ENCODE assay signal across 11 cellular contexts in the genomic region with DNA sequence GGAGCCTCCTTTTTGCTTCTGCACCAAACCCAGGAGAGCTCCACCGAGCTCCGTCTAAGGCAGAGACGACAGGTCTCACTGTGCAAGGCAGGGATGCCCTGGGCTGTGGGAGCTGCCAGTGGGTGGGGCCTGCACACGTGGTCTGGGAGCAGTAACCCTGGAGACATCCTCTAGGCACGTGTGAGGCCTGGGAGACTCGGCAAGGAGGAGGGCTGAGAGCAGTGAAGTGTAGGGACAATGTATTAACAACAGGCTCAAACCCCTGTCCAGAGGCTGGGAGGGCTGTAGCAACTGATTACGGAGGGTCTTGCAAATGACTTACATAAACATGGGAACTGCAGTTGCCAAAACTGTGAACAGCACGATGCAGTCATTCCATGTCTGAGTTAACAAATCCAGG. TPM values are rescaled to one million over a fixed set of nuclear protein-coding genes. Genes with fewer than 3 reads are reported as not detected.
DNase-seq lines count a peak whose midpoint lies in the region; ATAC-seq and TF ChIP-seq lines count a peak whose summit lies in the region.
"Had no signal": no experiment of that assay in that cellular context is flagged by ENCODE, and none has a peak within 500 bp of the region (broad histone marks: within the 10 kb centered on the region; RNA-seq: fewer than 3 reads in every experiment).

No MANE protein-coding gene starts in this region.

- H3K4me3 ChIP-seq in suprapubic skin = no peak overlapping the region

- peak overlapping the region in 3 of 5 experiments; percentile 4 to 67 (median 54) for H3K27ac Mint-ChIP-seq in brain

- H3K9me3 ChIP-seq in suprapubic skin = no peaks in the 10 kb centered on the region

- H3K4me1 Mint-ChIP-seq in brain = peaks cover 49% of the 10 kb centered on the region

- no peaks in the 10 kb centered on the region for H3K27me3 Mint-ChIP-seq in brain

- DNase-seq in DMS 273 (lab: John Stamatoyannopoulos, UW; ENCODE audit: unreplicated experiment) (peak; percentile 40), DMS 273 treated with DMSO at 0.1 percent for 48 hours (lab: John Stamatoyannopoulos, UW) (no peak), left colon (peak; percentile 54 to 68), suprapubic skin (ENCODE audit: low spot score in 2 of 2) (peak; percentile 80 to 87), NCI-H446 (lab: John Stamatoyannopoulos, UW) (no peak), hippocampal formation (lab: John Stamatoyannopoulos, UW) (no peak)
- DNase-seq: NCI-H524 treated with DMSO at 0.1 percent for 48 hours had no signal

- H3K9me3 Mint-ChIP-seq in brain = peaks cover 2 to 13% (median 11%) of the 10 kb centered on the region in 5 experiments

- WGBS in suprapubic skin = 31% methylated on average over 8 of the region's 8 CpGs

- TF ChIP-seq EP300 in suprapubic skin (IDR thresholded peaks at IDR 0.05) = no peak

- TF ChIP-seq CTCF in brain (conservative IDR thresholded peaks at IDR 0.05) (no peak), suprapubic skin (IDR thresholded peaks at IDR 0.05) (no peak)

- ATAC-seq in left colon = peak; percentile 86
- no peak for ATAC-seq in GM19455 (IDR thresholded peaks at IDR 0.05; ENCODE audit: unreplicated experiment)

- H3K36me3 Mint-ChIP-seq in brain = no peaks in the 10 kb centered on the region

- H3K27ac ChIP-seq in suprapubic skin = peak overlapping the region; percentile 70
- H3K27ac ChIP-seq: 22Rv1 had no signal

- intact Hi-C loops in left colon (cut with DNase I, micrococcal nuclease) = loop anchor here in 1 of 2 donors (10.0 kb wide), 1 partner anchor 100 kb away; no protein-coding TSS in a partner anchor

- no peaks in the 10 kb centered on the region for H3K27me3 ChIP-seq in suprapubic skin

- H3K36me3 ChIP-seq in suprapubic skin = no peaks in the 10 kb centered on the region

- no peak for TF ChIP-seq POLR2A in suprapubic skin (IDR thresholded peaks at IDR 0.05)

- peaks cover 49% of the 10 kb centered on the region for H3K4me1 ChIP-seq in suprapubic skin

- no peak overlapping the region for H3K4me3 Mint-ChIP-seq in brain

RNA-seq across cellular contexts. Expression of gene CYP27C1, which starts 45.1 kb away (rescaled TPM):
- not detected for polyA plus RNA-seq in brain (ENCODE audit: insufficient read depth, low read depth, low replicate concordance)
- total RNA-seq in left colon (under 1 TPM; 0.12 to 0.34 TPM), suprapubic skin (10 to 100 TPM in 1 of 4 donors, 1 to 10 TPM in 3; 1.8 to 12.7 (median 2.9) TPM)
- total RNA-seq: endothelial cell of umbilical vein had no signal
- polyA plus RNA-seq: endothelial cell of umbilical vein had no signal

Comparison
In these comparisons a context has a peak if more than half of its experiments do, and no peak if none do; other contexts are left out.
1. DNase-seq: peak in DMS 273 (single experiment), left colon (2 of 2) and suprapubic skin (2 of 2); none in DMS 273 treated with DMSO at 0.1 percent for 48 hours (single experiment), NCI-H446 (0 of 2) and hippocampal formation (0 of 2).